In the genomic region with DNA sequence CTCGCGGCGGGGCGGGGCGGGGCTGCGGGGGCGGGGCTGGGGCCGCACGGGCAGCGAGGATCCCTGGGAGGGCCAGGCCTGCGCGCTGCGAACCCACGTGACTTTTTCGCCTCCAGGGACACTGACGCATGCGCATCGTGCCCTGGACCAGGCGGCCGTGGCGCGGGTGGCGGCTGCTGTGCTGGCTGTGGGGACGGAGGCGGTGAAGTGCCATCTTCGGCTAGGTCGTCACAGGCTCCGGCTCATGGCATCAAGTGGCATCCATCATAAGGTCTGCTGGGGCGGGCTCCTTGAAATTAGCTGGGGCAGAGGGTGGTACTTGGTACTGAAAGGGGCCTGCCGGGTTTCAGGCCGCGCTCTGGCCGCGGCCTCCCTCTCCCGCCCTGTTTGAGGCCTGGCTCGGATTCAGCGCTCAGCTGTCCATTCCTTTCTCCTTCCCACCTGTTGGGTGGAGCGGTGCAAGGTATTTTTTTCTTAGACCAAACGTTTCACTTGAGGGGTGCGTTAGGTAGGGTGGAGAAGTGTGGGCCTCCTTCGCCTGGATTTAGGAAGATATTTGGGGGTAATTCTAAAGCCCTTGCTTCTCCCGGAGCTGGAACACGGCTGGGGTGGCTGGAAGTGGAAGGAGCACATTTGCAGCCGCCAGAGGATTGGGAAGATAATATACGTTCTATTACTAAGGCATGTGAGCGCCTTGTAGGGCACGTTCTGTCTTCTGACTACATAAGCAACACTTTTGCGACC, we compare ENCODE assay signal across 8 cellular contexts. TPM values are rescaled to one million over a fixed set of nuclear protein-coding genes. Genes with fewer than 3 reads are reported as not detected.
DNase-seq lines count a peak whose midpoint lies in the region; ATAC-seq, FAIRE-seq and TF ChIP-seq lines count a peak whose summit lies in the region.

Gene PRPF39, plus strand, starts transcription at position 138 of the 744 bp plus-strand sequence. CDS start 11,124 bp downstream, outside the sequence.

- no peaks in the 10 kb centered on the region for H4K20me1 ChIP-seq in OCI-LY1 (ENCODE audit: insufficient read depth, low read length)
- H4K20me1 ChIP-seq in endothelial cell of umbilical vein (replicated peaks; ENCODE audit: control insufficient read depth, extremely low read depth, insufficient read depth, low read length), result peaks cover 6% of the 10 kb centered on the region

- H3K27ac ChIP-seq in OCI-LY1 (ENCODE audit: low read depth, low read length, poor library complexity, severe bottlenecking) (peak within 1 kb of the TSS; percentile 81), endothelial cell of umbilical vein (ENCODE audit: insufficient read depth, low read depth, low read length) (peak within 1 kb of the TSS; percentile 63)

- TF ChIP-seq CTCF in OCI-LY1 (IDR thresholded peaks at IDR 0.05; ENCODE audit: low read length), result no peak
- TF ChIP-seq CTCF in endothelial cell of umbilical vein (IDR thresholded peaks at IDR 0.05; ENCODE audit: extremely low read depth in 1 of 2, insufficient read depth in 1 of 2, low read depth in 1 of 2, low read length in 2 of 2), result no peak

- DNase-seq in DMS 273 (lab: John Stamatoyannopoulos, UW; ENCODE audit: unreplicated experiment) (peak; percentile 97), HuH-7 (ENCODE audit: low spot score) (peak; percentile 92), activated T-cell treated with anti-CD3 and anti-CD28 coated beads for 1 hour (ENCODE audit: low read depth) (peak; percentile 91), endothelial cell of umbilical vein (ENCODE audit: low read depth, low spot score) (peak; percentile 95), midbrain (lab: John Stamatoyannopoulos, UW) (peak; percentile 96)
- peak; percentile 93 to 95 for DNase-seq in stimulated activated CD8-positive, alpha-beta memory T cell treated with anti-CD3 and anti-CD28 coated beads, Interleukin-15, amount 100 ng/mL, for 48 hours (ENCODE audit: low read depth in 2 of 2)

- ATAC-seq in GM21526 (IDR thresholded peaks at IDR 0.05; ENCODE audit: low FRiP score, unreplicated experiment), result peak; percentile 94

- TF ChIP-seq POLR2A in endothelial cell of umbilical vein (IDR thresholded peaks at IDR 0.05; ENCODE audit: low read depth, low read length), result peak; percentile 97

- BruUV-seq in endothelial cell of umbilical vein (replicated peaks; lab: Mats Ljungman, UMichigan), result TSS peak; percentile 61

- H3K36me3 ChIP-seq in OCI-LY1 (ENCODE audit: insufficient read depth, low read length) (peaks cover 12% of the 10 kb centered on the region), endothelial cell of umbilical vein (ENCODE audit: control insufficient read depth in 2 of 2, extremely low read depth in 1 of 2, insufficient read depth in 2 of 2, low read length in 2 of 2) (no peaks in the 10 kb centered on the region)

- H3F3A ChIP-seq in OCI-LY1 (ENCODE audit: insufficient read depth, low read length), result no peaks in the 10 kb centered on the region

- H3K4me1 ChIP-seq in OCI-LY1 (ENCODE audit: insufficient read depth, low read length, severe bottlenecking), result peaks cover 46% of the 10 kb centered on the region
- peaks cover 8% of the 10 kb centered on the region for H3K4me1 ChIP-seq in endothelial cell of umbilical vein (ENCODE audit: control insufficient read depth, extremely low read depth, insufficient read depth, low read length)

- no peaks in the 10 kb centered on the region for H3K9me2 ChIP-seq in OCI-LY1 (ENCODE audit: low read depth, low read length)

- peak within 1 kb of the TSS; percentile 90 for H2AFZ ChIP-seq in OCI-LY1 (ENCODE audit: low read length)
- H2AFZ ChIP-seq in endothelial cell of umbilical vein (ENCODE audit: low read depth, low read length), result peak within 1 kb of the TSS; percentile 94

- peak; percentile 69 for FAIRE-seq in endothelial cell of umbilical vein (lab: Jason Lieb, UNC)

- H3K4me3 ChIP-seq in OCI-LY1 (ENCODE audit: low read depth, low read length, poor library complexity, severe bottlenecking) (peak within 1 kb of the TSS; percentile 92), endothelial cell of umbilical vein (replicated peaks in 1 of 3; ENCODE audit: insufficient read depth in 1 of 3, low read depth in 1 of 3, low read length in 3 of 3) (peak within 1 kb of the TSS; percentile 50 to 86 (median 81))

- intact Hi-C loops in endothelial cell of umbilical vein (cut with micrococcal nuclease), result loop anchor here (1.0 to 5.0 kb wide), 5 partner anchors 50 to 187 kb away; partner anchors contain the start of genes FKBP3, MIS18BP1 and TOGARAM1

- CTCF ChIA-PET in endothelial cell of umbilical vein (lab: Charles Lee), result interaction anchor here (0.8 to 2.3 kb wide), 5 partner anchors 9 to 170 kb away, joined by 3 to 12 read pairs (median 3); partner anchors contain the start of gene FKBP3

- POLR2A ChIA-PET in endothelial cell of umbilical vein (lab: Charles Lee), result interaction anchor here (0.6 kb wide), 1 partner anchor 215 kb away, joined by 3 read pairs; no protein-coding TSS in a partner anchor

- H3K9ac ChIP-seq in OCI-LY1 (ENCODE audit: low read length) (peak within 1 kb of the TSS; percentile 90), endothelial cell of umbilical vein (replicated peaks; ENCODE audit: extremely low read depth, insufficient read depth, low read length) (peak within 1 kb of the TSS; percentile 88)

- H3K4me2 ChIP-seq in OCI-LY1 (ENCODE audit: low read length), result peak within 1 kb of the TSS; percentile 87
- H3K4me2 ChIP-seq in endothelial cell of umbilical vein (ENCODE audit: insufficient read depth, low read length), result peak within 1 kb of the TSS; percentile 89

- no peaks in the 10 kb centered on the region for H3K27me3 ChIP-seq in OCI-LY1 (ENCODE audit: insufficient read depth, low read length)
- no peaks in the 10 kb centered on the region for H3K27me3 ChIP-seq in endothelial cell of umbilical vein (ENCODE audit: control insufficient read depth in 2 of 2, insufficient read depth in 2 of 2, low read length in 2 of 2)

- dilution Hi-C loops in endothelial cell of umbilical vein (cut with MboI; ENCODE audit: extremely low pct_ligation_motif_present, low sequenced_read_pairs), result no loop called here

- H3K79me2 ChIP-seq in OCI-LY1 (ENCODE audit: insufficient read depth, low read length) (peaks cover 50% of the 10 kb centered on the region), endothelial cell of umbilical vein (ENCODE audit: control insufficient read depth, insufficient read depth, low read length) (peaks cover 52% of the 10 kb centered on the region)

- H3K9me1 ChIP-seq in endothelial cell of umbilical vein (replicated peaks; ENCODE audit: control insufficient read depth, extremely low read depth, insufficient read depth, low read length), result no peaks in the 10 kb centered on the region

- H3K9me3 ChIP-seq in OCI-LY1 (ENCODE audit: low read length), result no peaks in the 10 kb centered on the region
- no peaks in the 10 kb centered on the region for H3K9me3 ChIP-seq in endothelial cell of umbilical vein (replicated peaks; ENCODE audit: control insufficient read depth, insufficient read depth, low read length)

TF ChIP-seq in endothelial cell of umbilical vein, 7 proteins besides CTCF, POLR2A, EP300 and RAD21:
- peak; percentile 90 for TF ChIP-seq POLR2AphosphoS5 (IDR thresholded peaks at IDR 0.05; ENCODE audit: insufficient read depth, low read depth, low read length)
- TF ChIP-seq, protein P1, sequence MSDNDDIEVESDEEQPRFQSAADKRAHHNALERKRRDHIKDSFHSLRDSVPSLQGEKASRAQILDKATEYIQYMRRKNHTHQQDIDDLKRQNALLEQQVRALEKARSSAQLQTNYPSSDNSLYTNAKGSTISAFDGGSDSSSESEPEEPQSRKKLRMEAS (IDR thresholded peaks at IDR 0.05; ENCODE audit: insufficient read depth, insufficient read length), result peak; percentile 95
- no peak for TF ChIP-seq MYC (IDR thresholded peaks at IDR 0.05; ENCODE audit: low read depth, low read length)

RNA-seq across cellular contexts. Expression of gene PRPF39, which starts in this region (rescaled TPM):
- 36.3 and 44.4 TPM in 2 replicates for total RNA-seq in endothelial cell of umbilical vein
- polyA plus RNA-seq in endothelial cell of umbilical vein, result 22.4 and 24.8 TPM in 2 replicates
- 11.0 and 14.1 TPM in 2 replicates for polyA plus RNA-seq in endothelial cell of umbilical vein (2011; cell fraction: cytosol; rRNA removed)
- 205 and 228 TPM in 2 replicates for polyA plus RNA-seq in endothelial cell of umbilical vein (2011; cell fraction: nucleus; rRNA removed)
- polyA plus RNA-seq in endothelial cell of umbilical vein (2012), result 20.4 and 23.6 TPM in 2 replicates
- 102 and 131 TPM in 2 replicates for polyA minus RNA-seq in endothelial cell of umbilical vein
- 11.9 TPM for polyA minus RNA-seq in endothelial cell of umbilical vein (2011; cell fraction: cytosol; rRNA and poly(A)+ RNA removed)
- polyA minus RNA-seq in endothelial cell of umbilical vein (2011; cell fraction: nucleus; rRNA and poly(A)+ RNA removed), result 109 and 180 TPM in 2 replicates

Comparison
In these comparisons a context has a peak if more than half of its experiments do, and no peak if none do; other contexts are left out.
1. Peak in every context shown above with its lines: DNase-seq, ATAC-seq, H3K4me3 ChIP-seq and H3K27ac ChIP-seq.